ENCODE assay signal across 28 cellular contexts in the genomic region with DNA sequence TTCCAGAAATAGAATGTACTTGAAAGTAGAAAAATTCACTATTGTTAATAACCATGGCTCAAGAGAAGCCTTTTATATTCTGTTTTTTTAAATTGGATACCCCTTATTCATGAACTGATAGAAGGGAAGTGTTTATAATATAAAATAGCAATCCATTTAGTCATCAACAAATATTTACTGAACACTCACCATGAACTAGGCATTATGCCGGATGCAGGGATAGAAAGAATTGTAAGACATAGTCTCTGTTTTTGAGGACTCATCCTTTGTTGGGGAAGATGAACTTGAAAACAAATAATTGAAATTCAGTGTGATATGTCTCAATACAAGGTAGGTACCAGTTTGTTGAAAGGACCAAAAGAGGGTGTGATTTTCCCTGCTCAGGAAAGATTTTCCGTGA.
"Had no signal": no experiment of that assay in that cellular context is flagged by ENCODE, and none has a peak within 500 bp of the region (broad histone marks: within the 10 kb centered on the region; RNA-seq: fewer than 3 reads in every experiment).

No MANE protein-coding gene starts in this region.

- H3K4me2 ChIP-seq: neural progenitor cell had no signal

- H3K79me2 ChIP-seq: parathyroid adenoma had no signal

- H3K36me3 Mint-ChIP-seq: neural progenitor cell; stimulated activated effector memory CD8-positive, alpha-beta T cell treated with anti-CD3 and anti-CD28 coated beads, Interleukin-12 subunit alpha, Interleukin-12 subunit beta, amount 100 ng/mL, for 72 hours; type B pancreatic cell had no signal

- H3K4me3 ChIP-seq: left lung, lower lobe of right lung, neural progenitor cell, psoas muscle, sigmoid colon had no signal

- H3K27me3 ChIP-seq: left lung, neural progenitor cell, sigmoid colon had no signal

- H3K4me1 Mint-ChIP-seq: activated T-helper 17 cell treated with anti-CD3 and anti-CD28 coated beads, Interleukin-2, amount 50 U/mL, for 72 hours; central memory CD8-positive, alpha-beta T cell; natural killer cell; stimulated activated effector memory CD8-positive, alpha-beta T cell treated with anti-CD3 and anti-CD28 coated beads, Interleukin-12 subunit alpha, Interleukin-12 subunit beta, amount 100 ng/mL, for 72 hours; stimulated activated naive CD8-positive, alpha-beta T cell treated with anti-CD3 and anti-CD28 coated beads, Interleukin-15, amount 100 ng/mL, for 72 hours had no signal

- H3K36me3 ChIP-seq: left lung, lower lobe of right lung, neural progenitor cell, sigmoid colon had no signal

- H3K9me3 Mint-ChIP-seq: neural progenitor cell had no signal

- H3K9ac ChIP-seq: neural progenitor cell, parathyroid adenoma had no signal

- ATAC-seq: activated CD8-positive, alpha-beta T cell treated with anti-CD3 and anti-CD28 coated beads for 36 hours; activated T-cell treated with anti-CD3 and anti-CD28 coated beads, Interleukin-2, amount 50 U/mL, for 4 hours; activated T-helper 17 cell treated with anti-CD3 and anti-CD28 coated beads, Interleukin-2, amount 50 U/mL, for 72 hours; lower lobe of right lung; natural killer cell; psoas muscle; stimulated activated effector memory CD8-positive, alpha-beta T cell treated with anti-CD3 and anti-CD28 coated beads, Interleukin-12 subunit alpha, Interleukin-12 subunit beta, amount 100 ng/mL, for 72 hours; stimulated activated naive CD8-positive, alpha-beta T cell treated with anti-CD3 and anti-CD28 coated beads, Interleukin-15, amount 100 ng/mL, for 72 hours had no signal

- H3K27ac Mint-ChIP-seq: activated CD8-positive, alpha-beta T cell treated with anti-CD3 and anti-CD28 coated beads for 36 hours; activated T-helper 17 cell treated with anti-CD3 and anti-CD28 coated beads, Interleukin-2, amount 50 U/mL, for 72 hours; natural killer cell; neural progenitor cell; stimulated activated effector memory CD8-positive, alpha-beta T cell treated with anti-CD3 and anti-CD28 coated beads, Interleukin-12 subunit alpha, Interleukin-12 subunit beta, amount 100 ng/mL, for 72 hours; stimulated activated naive CD8-positive, alpha-beta T cell treated with anti-CD3 and anti-CD28 coated beads, Interleukin-15, amount 100 ng/mL, for 72 hours; type B pancreatic cell had no signal

- H3K9me3 ChIP-seq: lower lobe of right lung, psoas muscle, sigmoid colon had no signal

- H3K27ac ChIP-seq: epithelial cell of prostate, left lung, lower lobe of right lung, neural progenitor cell, parathyroid adenoma, psoas muscle, sigmoid colon had no signal

- H2AFZ ChIP-seq: neural progenitor cell, parathyroid adenoma had no signal

- H3K27me3 Mint-ChIP-seq: activated CD4-positive, alpha-beta T cell treated with anti-CD3 and anti-CD28 coated beads, Interleukin-2, amount 10 ng/mL, durations not matched to agents 24 days and 14 days; activated CD8-positive, alpha-beta T cell treated with anti-CD3 and anti-CD28 coated beads for 36 hours; activated T-helper 17 cell treated with anti-CD3 and anti-CD28 coated beads, Interleukin-2, amount 50 U/mL, for 72 hours; central memory CD8-positive, alpha-beta T cell; stimulated activated naive CD8-positive, alpha-beta T cell treated with anti-CD3 and anti-CD28 coated beads, Interleukin-15, amount 100 ng/mL, for 72 hours; type B pancreatic cell had no signal

- DNase-seq: activated CD4-positive, alpha-beta T cell treated with anti-CD3 and anti-CD28 coated beads, Interleukin-2, amount 10 ng/mL, durations not matched to agents 24 days and 14 days; activated CD4-positive, CD25-positive, alpha-beta regulatory T cell treated with anti-CD3 and anti-CD28 coated beads, Interleukin-2, amount 50 U/mL, for 72 hours; activated CD8-positive, alpha-beta T cell treated with anti-CD3 and anti-CD28 coated beads for 36 hours; activated gamma-delta T cell treated with Interleukin-2 at 50 U/mL for 16 hours; activated naive CD4-positive, alpha-beta T cell treated with anti-CD3 and anti-CD28 coated beads, Interleukin-2, amount 50 U/mL, for 16 hours; activated T-cell treated with anti-CD3 and anti-CD28 coated beads, Interleukin-2, amount 50 U/mL, for 4 hours; amniotic stem cell; dermis blood vessel endothelial cell; effector CD4-positive, alpha-beta T cell; left lung; lower lobe of right lung; mesendoderm; natural killer cell; occipital lobe; psoas muscle; sigmoid colon; small intestine; stimulated activated CD4-positive, alpha-beta T cell treated with anti-CD3 and anti-CD28 coated beads, Interleukin-4, amount 100 ng/mL, for 24 hours; stimulated activated naive CD8-positive, alpha-beta T cell treated with anti-CD3 and anti-CD28 coated beads, Interleukin-15, amount 100 ng/mL, for 72 hours; substantia nigra; T1000 had no signal

- H3K4me3 Mint-ChIP-seq: activated CD4-positive, alpha-beta T cell treated with anti-CD3 and anti-CD28 coated beads, Interleukin-2, amount 10 ng/mL, durations not matched to agents 24 days and 14 days; activated CD8-positive, alpha-beta T cell treated with anti-CD3 and anti-CD28 coated beads for 36 hours; activated T-cell treated with anti-CD3 and anti-CD28 coated beads, Interleukin-2, amount 50 U/mL, for 4 hours; activated T-helper 17 cell treated with anti-CD3 and anti-CD28 coated beads, Interleukin-2, amount 50 U/mL, for 72 hours; central memory CD8-positive, alpha-beta T cell; natural killer cell; neural progenitor cell; stimulated activated effector memory CD8-positive, alpha-beta T cell treated with anti-CD3 and anti-CD28 coated beads, Interleukin-12 subunit alpha, Interleukin-12 subunit beta, amount 100 ng/mL, for 72 hours; stimulated activated naive CD8-positive, alpha-beta T cell treated with anti-CD3 and anti-CD28 coated beads, Interleukin-15, amount 100 ng/mL, for 72 hours; type B pancreatic cell had no signal

- H3K4me1 ChIP-seq: left lung, lower lobe of right lung, parathyroid adenoma, psoas muscle, sigmoid colon had no signal
